29 cellular contexts compared by ENCODE assay signal in genomic region chr19:39277598-39277997, GRCh38. TPM values are rescaled to one million over a fixed set of nuclear protein-coding genes. Genes with fewer than 3 reads are reported as not detected.
A peak's percentile ranks its signal among the peaks of the same experiment; 100 is the strongest.
DNase-seq lines count a peak whose midpoint lies in the region; ATAC-seq, FAIRE-seq and TF ChIP-seq lines count a peak whose summit lies in the region.
"Had no signal": no experiment of that assay in that cellular context is flagged by ENCODE, and none has a peak within 500 bp of the region (broad histone marks: within the 10 kb centered on the region; RNA-seq: fewer than 3 reads in every experiment).

No MANE protein-coding gene starts in this region.

- H3K4me3 ChIP-seq in ACC112 (ENCODE audit: low read depth, low read length) = no peak overlapping the region
- H3K4me3 ChIP-seq in bronchial epithelial cell (ENCODE audit: low read depth, low read length) = no peak overlapping the region
- no peak overlapping the region for H3K4me3 ChIP-seq in liver (ENCODE audit: low read depth in 1 of 3, low read length in 3 of 3)
- no peak overlapping the region for H3K4me3 ChIP-seq in body of pancreas
- H3K4me3 ChIP-seq: SJSA1 had no signal

- H3K36me3 ChIP-seq in ACC112 (ENCODE audit: insufficient read depth, low read length) (no peaks in the 10 kb centered on the region), bronchial epithelial cell (ENCODE audit: control insufficient read depth, insufficient read depth, low read length) (no peaks in the 10 kb centered on the region), liver (ENCODE audit: control insufficient read depth in 4 of 4, insufficient read depth in 3 of 4, low read depth in 1 of 4, low read length in 3 of 4) (no peaks in the 10 kb centered on the region), body of pancreas (replicated peaks in 1 of 2; ENCODE audit: insufficient read depth in 1 of 2, low read depth in 2 of 2) (no peaks in the 10 kb centered on the region)
- H3K36me3 ChIP-seq: SJSA1 had no signal

- H3K27ac ChIP-seq in ACC112 (ENCODE audit: low read depth, low read length) = no peak overlapping the region
- H3K27ac ChIP-seq in liver (ENCODE audit: low read depth in 1 of 2, low read length in 2 of 2) = peak overlapping the region; percentile 51 to 74
- no peak overlapping the region for H3K27ac ChIP-seq in body of pancreas
- H3K27ac ChIP-seq: SJSA1 had no signal

- H2AFZ ChIP-seq in ACC112 (ENCODE audit: low read length, unreplicated experiment) = peak overlapping the region; percentile 10

- peaks cover 38% of the 10 kb centered on the region for H3K27me3 Mint-ChIP-seq in osteocyte (ENCODE audit: unreplicated experiment)

- peak in 1 of 2 donors; percentile 22 for TF ChIP-seq RAD21 in liver (IDR thresholded peaks at IDR 0.05)

- peak; percentile 92 for DNase-seq in HuH-7 (ENCODE audit: low spot score)
- DNase-seq in bronchial epithelial cell (ENCODE audit: low read depth) = peak; percentile 34
- no peak for DNase-seq in body of pancreas
- DNase-seq in osteocyte (ENCODE audit: extremely low spot score, unreplicated experiment) = no peak
- DNase-seq: activated CD4-positive, alpha-beta T cell treated with anti-CD3 and anti-CD28 coated beads for 48 hours; activated naive CD8-positive, alpha-beta T cell treated with anti-CD3 and anti-CD28 coated beads, Interleukin-2, amount 10 ng/mL, durations not matched to agents 7 days and 5 days; C1 segment of cervical spinal cord; cortex of kidney; GF-D8; glutamatergic neuron; Karpas-422; left cardiac atrium; NCI-H1092; NCI-H2029; nephron progenitor cell; PC-3; T-helper 2 cell had no signal

- H3K4me1 ChIP-seq in ACC112 (ENCODE audit: control insufficient read depth, insufficient read depth, low read length, unreplicated experiment) (no peaks in the 10 kb centered on the region), liver (ENCODE audit: control insufficient read depth in 4 of 4, insufficient read depth in 4 of 4, low read length in 3 of 4) (peaks cover 0 to 3% (median 0%) of the 10 kb centered on the region in 4 donors), body of pancreas (no peaks in the 10 kb centered on the region)
- H3K4me1 ChIP-seq: SJSA1 had no signal

- intact Hi-C loops in body of pancreas (cut with DNase I) = no loop called here

- H3K27ac Mint-ChIP-seq in osteocyte (ENCODE audit: unreplicated experiment) = no peak overlapping the region
- H3K27ac Mint-ChIP-seq: activated naive CD8-positive, alpha-beta T cell treated with anti-CD3 and anti-CD28 coated beads, Interleukin-2, amount 10 ng/mL, durations not matched to agents 7 days and 5 days; nephron progenitor cell; progenitor cell of endocrine pancreas had no signal

- no peak for TF ChIP-seq POLR2A in body of pancreas (IDR thresholded peaks at IDR 0.05)

- 43% methylated on average over 7 of the region's 7 CpGs for WGBS in liver
- 80 to 83% methylated on average over 7 of the region's 7 CpGs for WGBS in body of pancreas, 2 donors

- ATAC-seq in GM21528 (IDR thresholded peaks at IDR 0.05; ENCODE audit: low FRiP score, unreplicated experiment) = no peak
- ATAC-seq in body of pancreas = no peak
- no peak for ATAC-seq in GM18511 (IDR thresholded peaks at IDR 0.05; ENCODE audit: unreplicated experiment)
- ATAC-seq: HCT116, left cardiac atrium, PC-3 had no signal

- H3K36me3 Mint-ChIP-seq in osteocyte (ENCODE audit: unreplicated experiment) = no peaks in the 10 kb centered on the region
- H3K36me3 Mint-ChIP-seq: activated naive CD8-positive, alpha-beta T cell treated with anti-CD3 and anti-CD28 coated beads, Interleukin-2, amount 10 ng/mL, durations not matched to agents 7 days and 5 days had no signal

- H3K27me3 ChIP-seq in ACC112 (ENCODE audit: insufficient read depth, low read length) = peaks cover 10% of the 10 kb centered on the region; the same call in 1 of the 2 replicates
- no peaks in the 10 kb centered on the region for H3K27me3 ChIP-seq in bronchial epithelial cell (ENCODE audit: control insufficient read depth, insufficient read depth, low read length)
- H3K27me3 ChIP-seq in liver (ENCODE audit: control insufficient read depth in 4 of 4, insufficient read depth in 4 of 4, low read length in 3 of 4) = no peaks in the 10 kb centered on the region
- H3K27me3 ChIP-seq in body of pancreas = no peaks in the 10 kb centered on the region

- no peak for TF ChIP-seq CTCF in bronchial epithelial cell (IDR thresholded peaks at IDR 0.05; ENCODE audit: insufficient read depth, low read length, severe bottlenecking)
- TF ChIP-seq CTCF in liver (IDR thresholded peaks at IDR 0.05; ENCODE audit: low read depth, low read length, missing input control) = no peak
- no peak for TF ChIP-seq CTCF in body of pancreas (IDR thresholded peaks at IDR 0.05)
- no peak for TF ChIP-seq CTCF in osteocyte (IDR thresholded peaks at IDR 0.05)

- no peaks in the 10 kb centered on the region for H3K79me2 ChIP-seq in ACC112 (ENCODE audit: control insufficient read depth, insufficient read depth, low read length, unreplicated experiment)

- FAIRE-seq in bronchial epithelial cell (lab: Jason Lieb, UNC) = peak; percentile 83
- FAIRE-seq: D721Med, urothelium cell line had no signal

- H3K4me1 Mint-ChIP-seq in osteocyte (ENCODE audit: unreplicated experiment) = no peaks in the 10 kb centered on the region
- H3K4me1 Mint-ChIP-seq: activated naive CD8-positive, alpha-beta T cell treated with anti-CD3 and anti-CD28 coated beads, Interleukin-2, amount 10 ng/mL, durations not matched to agents 7 days and 5 days; nephron progenitor cell had no signal

- no peaks in the 10 kb centered on the region for H3K9me3 Mint-ChIP-seq in osteocyte (ENCODE audit: unreplicated experiment)

- no peaks in the 10 kb centered on the region for H3K9me3 ChIP-seq in liver (ENCODE audit: control insufficient read depth in 4 of 4, low read length in 3 of 4)
- no peaks in the 10 kb centered on the region for H3K9me3 ChIP-seq in body of pancreas
- H3K9me3 ChIP-seq: SJSA1 had no signal

- H3K4me3 Mint-ChIP-seq in osteocyte (ENCODE audit: unreplicated experiment) = no peak overlapping the region
- H3K4me3 Mint-ChIP-seq: activated naive CD8-positive, alpha-beta T cell treated with anti-CD3 and anti-CD28 coated beads, Interleukin-2, amount 10 ng/mL, durations not matched to agents 7 days and 5 days; nephron progenitor cell had no signal

- H3K9ac ChIP-seq in liver (ENCODE audit: low read depth in 1 of 2, low read length in 2 of 2) = no peak overlapping the region

TF ChIP-seq in liver, 16 proteins besides CTCF, POLR2A, EP300 and RAD21 (continues in another document):
- TF ChIP-seq ZBTB33 (IDR thresholded peaks at IDR 0.05) (no peak), GABPA (IDR thresholded peaks at IDR 0.05 in 1 of 2, conservative IDR thresholded peaks at IDR 0.05 in 1 of 2) (no peak), REST (IDR thresholded peaks at IDR 0.05) (no peak), YY1 (IDR thresholded peaks at IDR 0.05) (peak; percentile 41), JUND (IDR thresholded peaks at IDR 0.05) (no peak)

RNA-seq across cellular contexts. Expression of gene IFNL2, which starts 9.4 kb away (rescaled TPM):
- total RNA-seq in bronchial epithelial cell (not detected in 2 replicates), liver (not detected), body of pancreas (not detected), osteocyte (not detected in 2 replicates)
- polyA plus RNA-seq in liver = not detected
- total RNA-seq: activated naive CD8-positive, alpha-beta T cell treated with anti-CD3 and anti-CD28 coated beads, Interleukin-2, amount 10 ng/mL, durations not matched to agents 7 days and 5 days; fibroblast of lung; left cardiac atrium; mononuclear cell; PC-3; progenitor cell of endocrine pancreas; SJSA1; subcutaneous adipose tissue had no signal
- polyA plus RNA-seq: fibroblast of lung had no signal

RNA-seq across cellular contexts. Expression of gene IFNL1, which starts 18.6 kb away (rescaled TPM):
- total RNA-seq in bronchial epithelial cell = not detected in 2 replicates
- not detected for total RNA-seq in liver
- not detected for polyA plus RNA-seq in liver
- total RNA-seq in body of pancreas = not detected
- total RNA-seq in osteocyte = not detected in 2 replicates
- total RNA-seq: activated naive CD8-positive, alpha-beta T cell treated with anti-CD3 and anti-CD28 coated beads, Interleukin-2, amount 10 ng/mL, durations not matched to agents 7 days and 5 days; fibroblast of lung; left cardiac atrium; mononuclear cell; PC-3; progenitor cell of endocrine pancreas; SJSA1; subcutaneous adipose tissue had no signal
- polyA plus RNA-seq: fibroblast of lung had no signal

RNA-seq across cellular contexts. Expression of gene IFNL4, which starts 28.9 kb away (rescaled TPM):
- total RNA-seq in bronchial epithelial cell (not detected in 2 replicates), liver (not detected), body of pancreas (not detected), osteocyte (not detected in 2 replicates)
- not detected for polyA plus RNA-seq in liver
- total RNA-seq: activated naive CD8-positive, alpha-beta T cell treated with anti-CD3 and anti-CD28 coated beads, Interleukin-2, amount 10 ng/mL, durations not matched to agents 7 days and 5 days; fibroblast of lung; left cardiac atrium; PC-3; progenitor cell of endocrine pancreas; SJSA1; subcutaneous adipose tissue had no signal
- polyA plus RNA-seq: fibroblast of lung had no signal

RNA-seq across cellular contexts. Expression of gene IFNL3, which starts 32.8 kb away (rescaled TPM):
- total RNA-seq in bronchial epithelial cell (not detected in 2 replicates), liver (not detected), body of pancreas (not detected), osteocyte (not detected in 2 replicates)
- not detected for polyA plus RNA-seq in liver
- total RNA-seq: activated naive CD8-positive, alpha-beta T cell treated with anti-CD3 and anti-CD28 coated beads, Interleukin-2, amount 10 ng/mL, durations not matched to agents 7 days and 5 days; fibroblast of lung; left cardiac atrium; mononuclear cell; PC-3; progenitor cell of endocrine pancreas; SJSA1; subcutaneous adipose tissue had no signal
- polyA plus RNA-seq: fibroblast of lung had no signal

RNA-seq across cellular contexts. Expression of gene LRFN1, which starts 43.1 kb away (rescaled TPM):
- total RNA-seq in bronchial epithelial cell (under 0.01 TPM in 2 replicates), liver (under 1 TPM; 0.75 to 0.98 TPM), body of pancreas (1 to 10 TPM; 2.0 to 5.7 TPM), osteocyte (0.31 and 0.35 TPM in 2 replicates)
- under 1 TPM; 0.11 to 0.55 TPM for polyA plus RNA-seq in liver
- total RNA-seq: SJSA1 had no signal

Comparison
In these comparisons a context has a peak if more than half of its experiments do, and no peak if none do; other contexts are left out.
1. H3K27ac ChIP-seq: peak in liver (2 of 2); none in ACC112 (single experiment) and body of pancreas (0 of 4).
2. DNase-seq: peak in HuH-7 (single experiment) and bronchial epithelial cell (single experiment); none in body of pancreas (0 of 4) and osteocyte (single experiment).